Comparison of ENCODE assay signal across 1 cellular context in genomic region chr7:65441010-65441409, GRCh38.
A peak's percentile ranks its signal among the peaks of the same experiment; 100 is the strongest.
TF ChIP-seq lines count a peak whose summit lies in the region.

No MANE protein-coding gene starts in this region.

TF ChIP-seq in HepG2, 621 proteins besides CTCF, POLR2A, EP300 and RAD21 (continued from another document and continues in another):
- TF ChIP-seq, protein P1, sequence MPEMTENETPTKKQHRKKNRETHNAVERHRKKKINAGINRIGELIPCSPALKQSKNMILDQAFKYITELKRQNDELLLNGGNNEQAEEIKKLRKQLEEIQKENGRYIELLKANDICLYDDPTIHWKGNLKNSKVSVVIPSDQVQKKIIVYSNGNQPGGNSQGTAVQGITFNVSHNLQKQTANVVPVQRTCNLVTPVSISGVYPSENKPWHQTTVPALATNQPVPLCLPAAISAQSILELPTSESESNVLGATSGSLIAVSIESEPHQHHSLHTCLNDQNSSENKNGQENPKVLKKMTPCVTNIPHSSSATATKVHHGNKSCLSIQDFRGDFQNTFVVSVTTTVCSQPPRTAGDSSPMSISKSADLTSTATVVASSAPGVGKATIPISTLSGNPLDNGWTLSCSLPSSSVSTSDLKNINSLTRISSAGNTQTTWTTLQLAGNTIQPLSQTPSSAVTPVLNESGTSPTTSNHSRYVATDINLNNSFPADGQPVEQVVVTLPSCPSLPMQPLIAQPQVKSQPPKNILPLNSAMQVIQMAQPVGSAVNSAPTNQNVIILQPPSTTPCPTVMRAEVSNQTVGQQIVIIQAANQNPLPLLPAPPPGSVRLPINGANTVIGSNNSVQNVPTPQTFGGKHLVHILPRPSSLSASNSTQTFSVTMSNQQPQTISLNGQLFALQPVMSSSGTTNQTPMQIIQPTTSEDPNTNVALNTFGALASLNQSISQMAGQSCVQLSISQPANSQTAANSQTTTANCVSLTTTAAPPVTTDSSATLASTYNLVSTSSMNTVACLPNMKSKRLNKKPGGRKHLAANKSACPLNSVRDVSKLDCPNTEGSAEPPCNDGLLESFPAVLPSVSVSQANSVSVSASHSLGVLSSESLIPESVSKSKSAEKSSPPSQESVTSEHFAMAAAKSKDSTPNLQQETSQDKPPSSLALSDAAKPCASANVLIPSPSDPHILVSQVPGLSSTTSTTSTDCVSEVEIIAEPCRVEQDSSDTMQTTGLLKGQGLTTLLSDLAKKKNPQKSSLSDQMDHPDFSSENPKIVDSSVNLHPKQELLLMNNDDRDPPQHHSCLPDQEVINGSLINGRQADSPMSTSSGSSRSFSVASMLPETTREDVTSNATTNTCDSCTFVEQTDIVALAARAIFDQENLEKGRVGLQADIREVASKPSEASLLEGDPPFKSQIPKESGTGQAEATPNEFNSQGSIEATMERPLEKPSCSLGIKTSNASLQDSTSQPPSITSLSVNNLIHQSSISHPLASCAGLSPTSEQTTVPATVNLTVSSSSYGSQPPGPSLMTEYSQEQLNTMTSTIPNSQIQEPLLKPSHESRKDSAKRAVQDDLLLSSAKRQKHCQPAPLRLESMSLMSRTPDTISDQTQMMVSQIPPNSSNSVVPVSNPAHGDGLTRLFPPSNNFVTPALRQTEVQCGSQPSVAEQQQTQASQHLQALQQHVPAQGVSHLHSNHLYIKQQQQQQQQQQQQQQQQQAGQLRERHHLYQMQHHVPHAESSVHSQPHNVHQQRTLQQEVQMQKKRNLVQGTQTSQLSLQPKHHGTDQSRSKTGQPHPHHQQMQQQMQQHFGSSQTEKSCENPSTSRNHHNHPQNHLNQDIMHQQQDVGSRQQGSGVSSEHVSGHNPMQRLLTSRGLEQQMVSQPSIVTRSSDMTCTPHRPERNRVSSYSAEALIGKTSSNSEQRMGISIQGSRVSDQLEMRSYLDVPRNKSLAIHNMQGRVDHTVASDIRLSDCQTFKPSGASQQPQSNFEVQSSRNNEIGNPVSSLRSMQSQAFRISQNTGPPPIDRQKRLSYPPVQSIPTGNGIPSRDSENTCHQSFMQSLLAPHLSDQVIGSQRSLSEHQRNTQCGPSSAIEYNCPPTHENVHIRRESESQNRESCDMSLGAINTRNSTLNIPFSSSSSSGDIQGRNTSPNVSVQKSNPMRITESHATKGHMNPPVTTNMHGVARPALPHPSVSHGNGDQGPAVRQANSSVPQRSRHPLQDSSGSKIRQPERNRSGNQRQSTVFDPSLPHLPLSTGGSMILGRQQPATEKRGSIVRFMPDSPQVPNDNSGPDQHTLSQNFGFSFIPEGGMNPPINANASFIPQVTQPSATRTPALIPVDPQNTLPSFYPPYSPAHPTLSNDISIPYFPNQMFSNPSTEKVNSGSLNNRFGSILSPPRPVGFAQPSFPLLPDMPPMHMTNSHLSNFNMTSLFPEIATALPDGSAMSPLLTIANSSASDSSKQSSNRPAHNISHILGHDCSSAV (CRISPR knock-in tag; IDR thresholded peaks at IDR 0.05; ENCODE audit: borderline replicate concordance): no peak
- TF ChIP-seq ZNF12 (CRISPR knock-in tag; IDR thresholded peaks at IDR 0.05): 0 out of 2 replicates have a peak, but pooled peaks have one; percentile 32
- TF ChIP-seq NFE2L1 (CRISPR knock-in tag; IDR thresholded peaks at IDR 0.05; ENCODE audit: borderline replicate concordance): no peak
- 0 out of 2 replicates have a peak, but pooled peaks have one; percentile 44 for TF ChIP-seq NR2F2 (IDR thresholded peaks at IDR 0.05; ENCODE audit: borderline replicate concordance, low read depth)
- no peak for TF ChIP-seq HOXA5 (CRISPR knock-in tag; IDR thresholded peaks at IDR 0.05)
- no peak for TF ChIP-seq ATF2 (CRISPR knock-in tag; IDR thresholded peaks at IDR 0.05)
- TF ChIP-seq, protein P2, sequence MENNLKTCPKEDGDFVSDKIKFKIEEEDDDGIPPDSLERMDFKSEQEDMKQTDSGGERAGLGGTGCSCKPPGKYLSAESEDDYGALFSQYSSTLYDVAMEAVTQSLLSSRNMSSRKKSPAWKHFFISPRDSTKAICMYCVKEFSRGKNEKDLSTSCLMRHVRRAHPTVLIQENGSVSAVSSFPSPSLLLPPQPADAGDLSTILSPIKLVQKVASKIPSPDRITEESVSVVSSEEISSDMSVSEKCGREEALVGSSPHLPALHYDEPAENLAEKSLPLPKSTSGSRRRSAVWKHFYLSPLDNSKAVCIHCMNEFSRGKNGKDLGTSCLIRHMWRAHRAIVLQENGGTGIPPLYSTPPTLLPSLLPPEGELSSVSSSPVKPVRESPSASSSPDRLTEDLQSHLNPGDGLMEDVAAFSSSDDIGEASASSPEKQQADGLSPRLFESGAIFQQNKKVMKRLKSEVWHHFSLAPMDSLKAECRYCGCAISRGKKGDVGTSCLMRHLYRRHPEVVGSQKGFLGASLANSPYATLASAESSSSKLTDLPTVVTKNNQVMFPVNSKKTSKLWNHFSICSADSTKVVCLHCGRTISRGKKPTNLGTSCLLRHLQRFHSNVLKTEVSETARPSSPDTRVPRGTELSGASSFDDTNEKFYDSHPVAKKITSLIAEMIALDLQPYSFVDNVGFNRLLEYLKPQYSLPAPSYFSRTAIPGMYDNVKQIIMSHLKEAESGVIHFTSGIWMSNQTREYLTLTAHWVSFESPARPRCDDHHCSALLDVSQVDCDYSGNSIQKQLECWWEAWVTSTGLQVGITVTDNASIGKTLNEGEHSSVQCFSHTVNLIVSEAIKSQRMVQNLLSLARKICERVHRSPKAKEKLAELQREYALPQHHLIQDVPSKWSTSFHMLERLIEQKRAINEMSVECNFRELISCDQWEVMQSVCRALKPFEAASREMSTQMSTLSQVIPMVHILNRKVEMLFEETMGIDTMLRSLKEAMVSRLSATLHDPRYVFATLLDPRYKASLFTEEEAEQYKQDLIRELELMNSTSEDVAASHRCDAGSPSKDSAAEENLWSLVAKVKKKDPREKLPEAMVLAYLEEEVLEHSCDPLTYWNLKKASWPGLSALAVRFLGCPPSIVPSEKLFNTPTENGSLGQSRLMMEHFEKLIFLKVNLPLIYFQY (CRISPR knock-in tag; IDR thresholded peaks at IDR 0.05; ENCODE audit: borderline replicate concordance): no peak
- TF ChIP-seq POLR2AphosphoS2 (IDR thresholded peaks at IDR 0.05; ENCODE audit: low read depth, low read length): no peak
- no peak for TF ChIP-seq SRSF4 (IDR thresholded peaks at IDR 0.05; ENCODE audit: low read depth, low read length, poor library complexity, severe bottlenecking)
- no peak for TF ChIP-seq ZNF615 (CRISPR knock-in tag; IDR thresholded peaks at IDR 0.05; ENCODE audit: borderline replicate concordance)
- no peak for TF ChIP-seq THAP11 (CRISPR knock-in tag; IDR thresholded peaks at IDR 0.05)
- no peak for TF ChIP-seq ZBTB4 (CRISPR knock-in tag; IDR thresholded peaks at IDR 0.05; ENCODE audit: borderline replicate concordance)
- TF ChIP-seq GFI1 (CRISPR knock-in tag; IDR thresholded peaks at IDR 0.05; ENCODE audit: borderline replicate concordance): no peak
- no peak for TF ChIP-seq KMT2A (CRISPR knock-in tag; IDR thresholded peaks at IDR 0.05)
- TF ChIP-seq, protein P3, sequence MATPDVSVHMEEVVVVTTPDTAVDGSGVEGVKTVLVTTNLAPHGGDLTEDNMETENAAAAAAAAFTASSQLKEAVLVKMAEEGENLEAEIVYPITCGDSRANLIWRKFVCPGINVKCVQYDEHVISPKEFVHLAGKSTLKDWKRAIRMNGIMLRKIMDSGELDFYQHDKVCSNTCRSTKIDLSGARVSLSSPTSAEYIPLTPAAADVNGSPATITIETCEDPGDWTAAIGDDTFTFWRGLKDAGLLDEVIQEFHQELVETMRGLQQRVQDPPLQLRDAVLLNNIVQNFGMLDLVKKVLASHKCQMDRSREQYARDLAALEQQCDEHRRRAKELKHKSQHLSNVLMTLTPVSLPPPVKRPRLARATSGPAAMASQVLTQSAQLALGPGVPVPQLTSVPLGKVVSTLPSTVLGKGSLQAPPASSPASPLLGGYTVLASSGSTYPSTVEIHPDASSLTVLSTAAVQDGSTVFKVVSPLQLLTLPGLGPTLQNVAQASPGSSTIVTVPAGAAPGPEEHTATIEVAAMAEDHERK (CRISPR knock-in tag; IDR thresholded peaks at IDR 0.05; ENCODE audit: low read depth): no peak
- no peak for TF ChIP-seq TAF15 (IDR thresholded peaks at IDR 0.05; ENCODE audit: low read depth, low read length, poor library complexity, severe bottlenecking)
- no peak for TF ChIP-seq BRD4 (CRISPR knock-in tag; IDR thresholded peaks at IDR 0.05)
- TF ChIP-seq ZBTB39 (CRISPR knock-in tag; IDR thresholded peaks at IDR 0.05): no peak
- TF ChIP-seq NRL (CRISPR knock-in tag; IDR thresholded peaks at IDR 0.05; ENCODE audit: borderline replicate concordance): no peak
- TF ChIP-seq MXD4 (CRISPR knock-in tag; IDR thresholded peaks at IDR 0.05): no peak
- peak; percentile 65; the same call in 1 of the 2 replicates for TF ChIP-seq THRA (CRISPR knock-in tag; IDR thresholded peaks at IDR 0.05; ENCODE audit: borderline replicate concordance)
- TF ChIP-seq, protein P4, sequence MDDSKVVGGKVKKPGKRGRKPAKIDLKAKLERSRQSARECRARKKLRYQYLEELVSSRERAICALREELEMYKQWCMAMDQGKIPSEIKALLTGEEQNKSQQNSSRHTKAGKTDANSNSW (CRISPR knock-in tag; IDR thresholded peaks at IDR 0.05; ENCODE audit: borderline replicate concordance): no peak
- no peak for TF ChIP-seq ZNF577 (CRISPR knock-in tag; IDR thresholded peaks at IDR 0.05; ENCODE audit: borderline replicate concordance, low read depth)
- TF ChIP-seq, protein P5, sequence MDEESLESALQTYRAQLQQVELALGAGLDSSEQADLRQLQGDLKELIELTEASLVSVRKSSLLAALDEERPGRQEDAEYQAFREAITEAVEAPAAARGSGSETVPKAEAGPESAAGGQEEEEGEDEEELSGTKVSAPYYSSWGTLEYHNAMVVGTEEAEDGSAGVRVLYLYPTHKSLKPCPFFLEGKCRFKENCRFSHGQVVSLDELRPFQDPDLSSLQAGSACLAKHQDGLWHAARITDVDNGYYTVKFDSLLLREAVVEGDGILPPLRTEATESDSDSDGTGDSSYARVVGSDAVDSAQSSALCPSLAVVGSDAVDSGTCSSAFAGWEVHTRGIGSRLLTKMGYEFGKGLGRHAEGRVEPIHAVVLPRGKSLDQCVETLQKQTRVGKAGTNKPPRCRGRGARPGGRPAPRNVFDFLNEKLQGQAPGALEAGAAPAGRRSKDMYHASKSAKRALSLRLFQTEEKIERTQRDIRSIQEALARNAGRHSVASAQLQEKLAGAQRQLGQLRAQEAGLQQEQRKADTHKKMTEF (CRISPR knock-in tag; IDR thresholded peaks at IDR 0.05): no peak
- TF ChIP-seq ZNF3 (CRISPR knock-in tag; IDR thresholded peaks at IDR 0.05): no peak
- no peak for TF ChIP-seq ZNF225 (CRISPR knock-in tag; IDR thresholded peaks at IDR 0.05)
- no peak for TF ChIP-seq PHF5A (CRISPR knock-in tag; IDR thresholded peaks at IDR 0.05; ENCODE audit: low read depth, unreplicated experiment)
- peak; percentile 49; the same call in 1 of the 2 replicates for TF ChIP-seq SRF (IDR thresholded peaks at IDR 0.05; ENCODE audit: low read depth, low read length)
- TF ChIP-seq, protein P6, sequence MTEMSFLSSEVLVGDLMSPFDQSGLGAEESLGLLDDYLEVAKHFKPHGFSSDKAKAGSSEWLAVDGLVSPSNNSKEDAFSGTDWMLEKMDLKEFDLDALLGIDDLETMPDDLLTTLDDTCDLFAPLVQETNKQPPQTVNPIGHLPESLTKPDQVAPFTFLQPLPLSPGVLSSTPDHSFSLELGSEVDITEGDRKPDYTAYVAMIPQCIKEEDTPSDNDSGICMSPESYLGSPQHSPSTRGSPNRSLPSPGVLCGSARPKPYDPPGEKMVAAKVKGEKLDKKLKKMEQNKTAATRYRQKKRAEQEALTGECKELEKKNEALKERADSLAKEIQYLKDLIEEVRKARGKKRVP (CRISPR knock-in tag; IDR thresholded peaks at IDR 0.05): no peak
